ENCODE assay signal across 26 cellular contexts in genomic region chr10:103749779-103750178, GRCh38.
DNase-seq lines count a peak whose midpoint lies in the region; ATAC-seq and TF ChIP-seq lines count a peak whose summit lies in the region.
"Had no signal": no experiment of that assay in that cellular context is flagged by ENCODE, and none has a peak within 500 bp of the region (broad histone marks: within the 10 kb centered on the region; RNA-seq: fewer than 3 reads in every experiment).

No MANE protein-coding gene starts in this region.

- H3K14ac ChIP-seq in H9 (ENCODE audit: insufficient read depth, low read length): no peak overlapping the region

- H3K9me3 ChIP-seq in BLaER1 treated with 17β-estradiol and CSF1 and Interleukin-3, amounts not matched to agents 10 nM and 100 nM (replicated peaks in 1 of 11): peaks cover 0 to 8% (median 0%) of the 10 kb centered on the region in 11 experiments; a peak in 5 of 22 replicates
- no peaks in the 10 kb centered on the region for H3K9me3 ChIP-seq in H9 (ENCODE audit: control insufficient read depth, low read depth, low read length)
- H3K9me3 ChIP-seq in A673 (ENCODE audit: low read depth, low read length, poor library complexity, severe bottlenecking): no peaks in the 10 kb centered on the region
- H3K9me3 ChIP-seq: SJCRH30 had no signal

- POLR2A ChIA-PET in A673 (lab: Charles Lee; ENCODE audit: low non-redundant PET): no interaction called here

- no peak overlapping the region for H2BK15ac ChIP-seq in H9 (ENCODE audit: low read depth, low read length)

- H3K27me3 Mint-ChIP-seq in H9 (ENCODE audit: low read depth) (peaks cover 1% of the 10 kb centered on the region; the same call in 1 of the 2 replicates), neural crest cell (ENCODE audit: low read depth) (no peaks in the 10 kb centered on the region)

- no peak overlapping the region for H2BK20ac ChIP-seq in H9 (ENCODE audit: low read depth, low read length, poor library complexity, severe bottlenecking)

- no peak overlapping the region for H2AFZ ChIP-seq in H9 (ENCODE audit: low read length)
- H2AFZ ChIP-seq: GM23338 had no signal

- no peak overlapping the region for H2BK5ac ChIP-seq in H9 (ENCODE audit: insufficient read length, low read length)

- no peak overlapping the region for H3T11ph ChIP-seq in H9 (ENCODE audit: low read length)

- H3K4me3 Mint-ChIP-seq in H9 (no peak overlapping the region), neural crest cell (no peak overlapping the region)
- H3K4me3 Mint-ChIP-seq: B cell, CD14-positive monocyte, GM23338 had no signal

- DNase-seq in H9 (no peak), epithelial cell of prostate (ENCODE audit: low read depth, low spot score) (no peak), neural crest cell (ENCODE audit: low read depth, low spot score) (no peak), A673 (ENCODE audit: low spot score) (no peak), NCI-H146 treated with DMSO at 0.1 percent for 48 hours (lab: John Stamatoyannopoulos, UW; ENCODE audit: unreplicated experiment) (no peak)
- DNase-seq: Calu3, DMS153, HCEC 1CT, IMR-90, KG1, MG63, NCI-H1105 treated with DMSO at 0.1 percent for 48 hours, NCI-H146, NCI-H2029, NCI-H446, NCI-H524 treated with DMSO at 0.1 percent for 48 hours, NCI-H774, SJCRH30 had no signal

- no peak overlapping the region for H3K4ac ChIP-seq in H9 (ENCODE audit: low read depth, low read length)

- H3K36me3 ChIP-seq in BLaER1 treated with 17β-estradiol and CSF1 and Interleukin-3, amounts not matched to agents 10 nM and 100 nM: peaks cover 0 to 36% (median 13%) of the 10 kb centered on the region in 11 experiments; a peak in 12 of 22 replicates
- no peaks in the 10 kb centered on the region for H3K36me3 ChIP-seq in A673 (ENCODE audit: insufficient read depth, low read length, poor library complexity, severe bottlenecking)
- H3K36me3 ChIP-seq: MG63, SJCRH30 had no signal

- no peaks in the 10 kb centered on the region for H3K79me2 ChIP-seq in H9 (ENCODE audit: insufficient read depth, low read length)

- BruUV-seq in A673 (replicated peaks; lab: Mats Ljungman, UMichigan): no TSS peak

- intact Hi-C loops in A673 (cut with micrococcal nuclease; ENCODE audit: unreplicated experiment): no loop called here

- H3K18ac ChIP-seq in H9 (ENCODE audit: insufficient read length, low read depth, low read length): no peak overlapping the region

- no peaks in the 10 kb centered on the region; a peak in 1 of 7 replicates for H3K36me3 Mint-ChIP-seq in H9 (ENCODE audit: insufficient read depth in 1 of 3, low read depth in 3 of 3)
- peaks cover 3% of the 10 kb centered on the region for H3K36me3 Mint-ChIP-seq in neural crest cell (ENCODE audit: low read depth)
- H3K36me3 Mint-ChIP-seq: CD14-positive monocyte had no signal

- H3K4me3 ChIP-seq in BLaER1 treated with 17β-estradiol and CSF1 and Interleukin-3, amounts not matched to agents 10 nM and 100 nM: no peak overlapping the region
- H3K4me3 ChIP-seq in A673 (ENCODE audit: low read depth, low read length, poor library complexity, severe bottlenecking): no peak overlapping the region
- H3K4me3 ChIP-seq: A549, GM23338, MG63, SJCRH30 had no signal

- H3K9ac ChIP-seq in BLaER1 treated with 17β-estradiol and CSF1 and Interleukin-3, amounts not matched to agents 10 nM and 100 nM: no peak overlapping the region
- H3K9ac ChIP-seq in H9 (ENCODE audit: extremely low read depth, insufficient read length, low read length): no peak overlapping the region

- H3K4me1 Mint-ChIP-seq in H9 (peaks cover 0 to 8% of the 10 kb centered on the region in 2 experiments; a peak in 3 of 4 replicates), neural crest cell (peaks cover 65% of the 10 kb centered on the region)

- H3K4me2 ChIP-seq in BLaER1 treated with 17β-estradiol and CSF1 and Interleukin-3, amounts not matched to agents 10 nM and 100 nM: peak overlapping the region in 6 of 11 experiments; percentile 6 to 90 (median 78); a peak in 5 of 22 replicates
- no peak overlapping the region for H3K4me2 ChIP-seq in H9 (ENCODE audit: insufficient read depth, insufficient read length, low read length)
- H3K4me2 ChIP-seq: A549, GM23338 had no signal

- peak overlapping the region; percentile 19 for H4K5ac ChIP-seq in H9 (ENCODE audit: insufficient read length, low read depth, low read length)

- H2BK120ac ChIP-seq in H9 (ENCODE audit: low read depth, low read length, poor library complexity, severe bottlenecking): no peak overlapping the region

- H2AK5ac ChIP-seq in H9 (ENCODE audit: insufficient read length, low read length): no peak overlapping the region

- no peak overlapping the region for H4K8ac ChIP-seq in H9 (replicated peaks; ENCODE audit: insufficient read length, low read depth, low read length)

- H3K4me1 ChIP-seq in BLaER1 treated with 17β-estradiol and CSF1 and Interleukin-3, amounts not matched to agents 10 nM and 100 nM: peaks cover 54 to 84% (median 65%) of the 10 kb centered on the region in 10 experiments
- H3K4me1 ChIP-seq in H9 (ENCODE audit: insufficient read depth, low read length): no peaks in the 10 kb centered on the region
- no peaks in the 10 kb centered on the region for H3K4me1 ChIP-seq in A673 (ENCODE audit: insufficient read depth, low read length, poor library complexity, severe bottlenecking)

- H4K91ac ChIP-seq in H9 (ENCODE audit: insufficient read length, low read depth, low read length): no peak overlapping the region

- peak overlapping the region in 4 of 11 experiments; percentile 21 to 72 (median 51); a peak in 6 of 22 replicates for H3K27ac ChIP-seq in BLaER1 treated with 17β-estradiol and CSF1 and Interleukin-3, amounts not matched to agents 10 nM and 100 nM
- H3K27ac ChIP-seq in H9 (ENCODE audit: insufficient read length, low read depth, low read length) (no peak overlapping the region), epithelial cell of prostate (peak overlapping the region; percentile 97), A673 (ENCODE audit: low read depth, low read length, poor library complexity, severe bottlenecking) (no peak overlapping the region)
- H3K27ac ChIP-seq: A549, SJCRH30 had no signal

- CTCF ChIA-PET in A673 (lab: Charles Lee): interaction anchor here (0.9 kb wide), 1 partner anchor 9 kb away, joined by 3 read pairs; no protein-coding TSS in a partner anchor

- H3K23ac ChIP-seq in H9 (ENCODE audit: insufficient read length, low read depth, low read length): no peak overlapping the region

- H2BK12ac ChIP-seq in H9 (ENCODE audit: insufficient read length, low read depth, low read length): no peak overlapping the region

- no peak for TF ChIP-seq CTCF in H9 (conservative IDR thresholded peaks at IDR 0.05)
- no peak for TF ChIP-seq CTCF in neural crest cell (conservative IDR thresholded peaks at IDR 0.05)
- TF ChIP-seq CTCF in A673 (conservative IDR thresholded peaks at IDR 0.05; ENCODE audit: low read depth, low read length): no peak

- H3K27ac Mint-ChIP-seq in H9: no peak overlapping the region
- peak overlapping the region; percentile 67 for H3K27ac Mint-ChIP-seq in neural crest cell (ENCODE audit: unreplicated experiment)
- H3K27ac Mint-ChIP-seq: B cell, CD14-positive monocyte, GM23338 had no signal

- H3K56ac ChIP-seq in H9 (ENCODE audit: insufficient read length, low read depth, low read length): no peak overlapping the region

- H3K9me3 Mint-ChIP-seq in H9: peaks cover 0 to 5% of the 10 kb centered on the region in 2 experiments; a peak in 1 of 5 replicates
- H3K9me3 Mint-ChIP-seq in neural crest cell: no peaks in the 10 kb centered on the region

- ATAC-seq in HG02623 (IDR thresholded peaks at IDR 0.05; ENCODE audit: unreplicated experiment): no peak
- ATAC-seq: A549, GM23338, Right ventricle myocardium inferior, SK-N-SH treated with all-trans-retinoic acid at 6 μM for 48 hours had no signal

- no CpG with 5 or more reads among the region's 7 CpGs for WGBS in H9 (ENCODE audit: extremely low coverage, insufficient read length, low lambda C conversion rate)

- peaks cover 0 to 8% (median 0%) of the 10 kb centered on the region in 11 experiments; a peak in 3 of 22 replicates for H4K20me1 ChIP-seq in BLaER1 treated with 17β-estradiol and CSF1 and Interleukin-3, amounts not matched to agents 10 nM and 100 nM
- H4K20me1 ChIP-seq in H9 (ENCODE audit: control insufficient read depth, insufficient read depth, insufficient read length): no peaks in the 10 kb centered on the region

- no peaks in the 10 kb centered on the region for H3K23me2 ChIP-seq in H9 (ENCODE audit: insufficient read length, low read depth, low read length, poor library complexity, severe bottlenecking)

- no peaks in the 10 kb centered on the region for H3K79me1 ChIP-seq in H9 (ENCODE audit: insufficient read depth, low read depth, low read length, poor library complexity, severe bottlenecking)

- no peaks in the 10 kb centered on the region for H3K27me3 ChIP-seq in BLaER1 treated with 17β-estradiol and CSF1 and Interleukin-3, amounts not matched to agents 10 nM and 100 nM
- H3K27me3 ChIP-seq in H9 (ENCODE audit: insufficient read depth, low read length) (no peaks in the 10 kb centered on the region), A673 (replicated peaks; ENCODE audit: insufficient read depth, low read depth, low read length, poor library complexity) (no peaks in the 10 kb centered on the region)
- H3K27me3 ChIP-seq: MG63, SJCRH30 had no signal
